In genomic region chr5:176416123-176416924, GRCh38 we compare ENCODE assay signal across 8 cellular contexts. TPM values are rescaled to one million over a fixed set of nuclear protein-coding genes. Genes with fewer than 3 reads are reported as not detected.
A peak's percentile ranks its signal among the peaks of the same experiment; 100 is the strongest.
DNase-seq lines count a peak whose midpoint lies in the region; ATAC-seq, FAIRE-seq and TF ChIP-seq lines count a peak whose summit lies in the region.

Gene CLTB (minus strand): TSS chr5:176416539. CDS start chr5:176416363, 176 bp downstream.

- peaks cover 0 to 50% of the 10 kb centered on the region in 2 donors for H3K4me1 ChIP-seq in right atrium auricular region

- TF ChIP-seq CTCF in right atrium auricular region (IDR thresholded peaks at IDR 0.05): peak; percentile 73 to 91

- H3K9me3 ChIP-seq in right atrium auricular region: no peaks in the 10 kb centered on the region

- H3K27ac ChIP-seq in angular gyrus (ENCODE audit: low read depth, low read length): peak within 1 kb of the TSS; percentile 72
- H3K27ac ChIP-seq in right atrium auricular region: peak within 1 kb of the TSS; percentile 98

- H3K36me3 ChIP-seq in right atrium auricular region: no peaks in the 10 kb centered on the region

- H3K4me3 ChIP-seq in right atrium auricular region: peak within 1 kb of the TSS; percentile 97 to 100

- TF ChIP-seq POLR2A in GM12892 (IDR thresholded peaks at IDR 0.05; ENCODE audit: low read depth, low read length): peak; percentile 64; the same call in 1 of the 2 replicates

- FAIRE-seq in GM12892 (lab: Jason Lieb, UNC) (peak; percentile 93), urothelium cell line (lab: Jason Lieb, UNC) (peak; percentile 84)

- no peaks in the 10 kb centered on the region for H3K27me3 ChIP-seq in right atrium auricular region

- ATAC-seq in HG02642 (IDR thresholded peaks at IDR 0.05; ENCODE audit: poor library complexity, unreplicated experiment): peak; percentile 94

- DNase-seq in GM12892 (ENCODE audit: insufficient read length) (peak; percentile 90), NCI-H1105 treated with DMSO at 0.1 percent for 48 hours (lab: John Stamatoyannopoulos, UW) (peak; percentile 67), T-helper 2 cell (peak; percentile 80 to 91 (median 89)), right atrium auricular region (ENCODE audit: low spot score) (peak; percentile 88), pulmonary artery endothelial cell (ENCODE audit: low read depth, low spot score) (peak; percentile 33), urothelium cell line (ENCODE audit: low spot score) (peak; percentile 95)

RNA-seq across cellular contexts. Expression of gene CLTB, which starts in this region (rescaled TPM):
- polyA plus RNA-seq in GM12892 (2012; ENCODE audit: missing spikeins): 29.6 TPM
- total RNA-seq in right atrium auricular region: 100 to 1,000 TPM; 241 to 341 TPM
- total RNA-seq in pulmonary artery endothelial cell: 135 and 136 TPM in 2 replicates

Comparison
In these comparisons a context has a peak if more than half of its experiments do, and no peak if none do; other contexts are left out.
1. Peak in every context shown above with its lines: DNase-seq, ATAC-seq, H3K4me3 ChIP-seq and H3K27ac ChIP-seq.
2. DNase-seq: peak in every context shown above with its lines; median percentile 95 in urothelium cell line; 90 in GM12892; 89 in T-helper 2 cell; 88 in right atrium auricular region; 67 in NCI-H1105 treated with DMSO at 0.1 percent for 48 hours; 33 in pulmonary artery endothelial cell.